Comparison of ENCODE assay signal across 8 cellular contexts in genomic region chr5:172437445-172438303, GRCh38. TPM values are rescaled to one million over a fixed set of nuclear protein-coding genes. Genes with fewer than 3 reads are reported as not detected.
DNase-seq lines count a peak whose midpoint lies in the region; ATAC-seq and TF ChIP-seq lines count a peak whose summit lies in the region.

No MANE protein-coding gene starts in this region.

- TF ChIP-seq POLR2A in stomach (IDR thresholded peaks at IDR 0.05), result no peak

- TF ChIP-seq CTCF in stomach (IDR thresholded peaks at IDR 0.05) (no peak), type B pancreatic cell (conservative IDR thresholded peaks at IDR 0.05) (no peak)

- peaks cover 38% of the 10 kb centered on the region for H3K36me3 ChIP-seq in SJSA1
- peaks cover 0 to 7% (median 0%) of the 10 kb centered on the region in 4 donors for H3K36me3 ChIP-seq in stomach

- TF ChIP-seq EP300 in stomach (IDR thresholded peaks at IDR 0.05), result peak; percentile 63

- H3K9me3 ChIP-seq in SJSA1 (replicated peaks) (no peaks in the 10 kb centered on the region), stomach (no peaks in the 10 kb centered on the region)

- DNase-seq in M059J (ENCODE audit: low read depth) (peak; percentile 90), SJSA1 (ENCODE audit: low read depth in 1 of 2, low spot score in 2 of 2) (peak; percentile 76 to 84), Right ventricle myocardium superior (peak; percentile 80), stomach (peak; percentile 51), type B pancreatic cell (ENCODE audit: extremely low spot score, unreplicated experiment) (no peak)
- DNase-seq in activated effector memory CD4-positive, alpha-beta T cell treated with Interleukin-2 at 50 U/mL for 16 hours, result no peak
- no peak for DNase-seq in stimulated activated naive B cell treated with anti-CD40 and anti-IgM and Interleukin-4, amounts not matched to agents 10 μg/mL and 1 μg/mL and 100 μg/mL, for 72 hours

- H3K4me3 Mint-ChIP-seq in stimulated activated naive B cell treated with anti-CD40 and anti-IgM and Interleukin-4, amounts not matched to agents 10 μg/mL and 1 μg/mL and 100 μg/mL, for 72 hours, result no peak overlapping the region
- H3K4me3 Mint-ChIP-seq in type B pancreatic cell, result no peak overlapping the region

- H3K36me3 Mint-ChIP-seq in stimulated activated naive B cell treated with anti-CD40 and anti-IgM and Interleukin-4, amounts not matched to agents 10 μg/mL and 1 μg/mL and 100 μg/mL, for 72 hours, result no peaks in the 10 kb centered on the region
- H3K36me3 Mint-ChIP-seq in type B pancreatic cell, result peaks cover 4% of the 10 kb centered on the region

- no peak overlapping the region for H3K27ac Mint-ChIP-seq in stimulated activated naive B cell treated with anti-CD40 and anti-IgM and Interleukin-4, amounts not matched to agents 10 μg/mL and 1 μg/mL and 100 μg/mL, for 72 hours
- H3K27ac Mint-ChIP-seq in type B pancreatic cell, result no peak overlapping the region

- no peaks in the 10 kb centered on the region for H3K4me1 Mint-ChIP-seq in stimulated activated naive B cell treated with anti-CD40 and anti-IgM and Interleukin-4, amounts not matched to agents 10 μg/mL and 1 μg/mL and 100 μg/mL, for 72 hours
- peaks cover 4% of the 10 kb centered on the region for H3K4me1 Mint-ChIP-seq in type B pancreatic cell (ENCODE audit: unreplicated experiment)

- H3K27me3 Mint-ChIP-seq in stimulated activated naive B cell treated with anti-CD40 and anti-IgM and Interleukin-4, amounts not matched to agents 10 μg/mL and 1 μg/mL and 100 μg/mL, for 72 hours, result peaks cover 4 to 22% of the 10 kb centered on the region in 2 donors
- no peaks in the 10 kb centered on the region for H3K27me3 Mint-ChIP-seq in type B pancreatic cell

- H3K27ac ChIP-seq in SJSA1, result no peak overlapping the region
- peak overlapping the region; percentile 33 to 94 (median 78) for H3K27ac ChIP-seq in stomach

- peak; percentile 73 for ATAC-seq in Right ventricle myocardium superior (ENCODE audit: poor library complexity)
- ATAC-seq in stimulated activated naive B cell treated with anti-CD40 and anti-IgM and Interleukin-4, amounts not matched to agents 10 μg/mL and 1 μg/mL and 100 μg/mL, for 72 hours (replicated peaks), result no peak
- ATAC-seq in GM19395 (IDR thresholded peaks at IDR 0.05; ENCODE audit: unreplicated experiment), result no peak

- intact Hi-C loops in Right ventricle myocardium superior (cut with DNase I), result no loop called here
- intact Hi-C loops in stomach (cut with DNase I; ENCODE audit: low total_unique reads), result no loop called here

- H3K4me3 ChIP-seq in SJSA1 (no peak overlapping the region), stomach (no peak overlapping the region)

- H3K4me1 ChIP-seq in SJSA1 (replicated peaks) (peaks cover 10% of the 10 kb centered on the region), stomach (peaks cover 24 to 55% (median 43%) of the 10 kb centered on the region in 4 donors)

- H3K9me3 Mint-ChIP-seq in stimulated activated naive B cell treated with anti-CD40 and anti-IgM and Interleukin-4, amounts not matched to agents 10 μg/mL and 1 μg/mL and 100 μg/mL, for 72 hours, result no peaks in the 10 kb centered on the region
- H3K9me3 Mint-ChIP-seq in type B pancreatic cell, result no peaks in the 10 kb centered on the region

- H3K27me3 ChIP-seq in SJSA1 (replicated peaks), result no peaks in the 10 kb centered on the region
- no peaks in the 10 kb centered on the region for H3K27me3 ChIP-seq in stomach

- WGBS in stomach, 5 donors, result 43 to 59% (median 51%) methylated on average over 14 of the region's 14 CpGs

RNA-seq across cellular contexts. Expression of gene SH3PXD2B, which starts 16.7 kb away (rescaled TPM):
- total RNA-seq in M059J (2014; rRNA removed; shearing (Covaris generic)), result 8.5 and 15.7 TPM in 2 replicates
- total RNA-seq in SJSA1 (2014; rRNA removed; shearing (Covaris generic)), result 23.2 and 32.3 TPM in 2 replicates
- total RNA-seq in Right ventricle myocardium superior (5.3 TPM), stomach (10 to 100 TPM in 4 of 5 donors, 1 to 10 TPM in 1; 7.2 to 63.0 (median 35.1) TPM), type B pancreatic cell (ENCODE audit: low replicate concordance) (38.4 and 52.3 TPM in 2 replicates)
- polyA plus RNA-seq in stomach, result 10 to 100 TPM in 1 of 3 donors, 1 to 10 TPM in 2; 6.7 to 15.8 (median 7.4) TPM

Comparison
In these comparisons a context has a peak if more than half of its experiments do, and no peak if none do; other contexts are left out.
1. DNase-seq: peak in M059J (single experiment), SJSA1 (2 of 2), Right ventricle myocardium superior (single experiment) and stomach (single experiment); none in activated effector memory CD4-positive, alpha-beta T cell treated with Interleukin-2 at 50 U/mL for 16 hours (single experiment), stimulated activated naive B cell treated with anti-CD40 and anti-IgM and Interleukin-4, amounts not matched to agents 10 μg/mL and 1 μg/mL and 100 μg/mL, for 72 hours (single experiment) and type B pancreatic cell (single experiment).